ENCODE assay signal across 28 cellular contexts in the genomic region with DNA sequence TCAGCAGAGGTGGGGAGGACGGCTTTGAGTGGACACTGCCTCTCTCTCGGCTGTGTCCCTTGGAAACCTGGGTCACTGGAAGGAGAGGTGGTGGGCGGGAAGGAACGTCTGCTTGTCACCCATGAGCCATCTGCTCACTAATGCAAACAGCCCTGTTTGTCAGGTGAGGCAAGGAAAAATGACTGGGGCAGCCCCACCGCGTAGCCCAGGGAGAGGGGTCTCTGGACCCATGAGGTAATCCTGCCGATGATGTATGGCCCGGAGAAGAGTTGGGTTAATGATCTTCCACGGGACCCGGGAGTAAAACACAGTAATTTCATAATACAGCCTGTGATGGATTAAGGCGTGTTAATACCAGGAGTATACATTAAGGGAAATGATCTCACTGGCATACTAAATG.
"Had no signal": no experiment of that assay in that cellular context is flagged by ENCODE, and none has a peak within 500 bp of the region (broad histone marks: within the 10 kb centered on the region; RNA-seq: fewer than 3 reads in every experiment).

No MANE protein-coding gene starts in this region.

- FAIRE-seq: endometrium, endothelial cell of umbilical vein, frontal cortex had no signal

- DNase-seq: colonic mucosa; cortex of kidney; dermis blood vessel endothelial cell; dorsolateral prefrontal cortex; effector CD4-positive, alpha-beta T cell; effector CD8-positive, alpha-beta T cell; effector memory CD4-positive, alpha-beta T cell; effector memory CD8-positive, alpha-beta T cell; endodermal cell; erythroblast; esophagus squamous epithelium; foreskin fibroblast; foreskin keratinocyte; foreskin melanocyte; gastrocnemius medialis; glutamatergic neuron; head of caudate nucleus; heart left ventricle; heart right ventricle had no signal

- H2AFZ ChIP-seq: hepatocyte had no signal

- H3K4me1 ChIP-seq: colonic mucosa, esophagus muscularis mucosa, esophagus squamous epithelium, foreskin keratinocyte, gastrocnemius medialis, gastroesophageal sphincter, heart left ventricle, heart right ventricle had no signal

- H3K79me2 ChIP-seq: hepatocyte had no signal

- H3K27me3 ChIP-seq: colonic mucosa, foreskin keratinocyte, gastrocnemius medialis, hepatocyte had no signal

- H3K9me3 ChIP-seq: colonic mucosa, esophagus muscularis mucosa, esophagus squamous epithelium, gastrocnemius medialis, gastroesophageal sphincter, heart left ventricle, heart right ventricle had no signal

- H3K4me3 ChIP-seq: colonic mucosa, coronary artery, dorsolateral prefrontal cortex, esophagus muscularis mucosa, esophagus squamous epithelium, gastrocnemius medialis, gastroesophageal sphincter, heart left ventricle, heart right ventricle, hepatocyte had no signal

- H3K27ac ChIP-seq: colonic mucosa, coronary artery, dorsolateral prefrontal cortex, epithelial cell of prostate, esophagus muscularis mucosa, esophagus squamous epithelium, foreskin keratinocyte, gastrocnemius medialis, gastroesophageal sphincter, heart left ventricle, heart right ventricle, hepatocyte had no signal

- H3K4me2 ChIP-seq: hepatocyte had no signal

- H3K36me3 ChIP-seq: colonic mucosa, esophagus muscularis mucosa, esophagus squamous epithelium, gastrocnemius medialis, gastroesophageal sphincter, heart left ventricle, heart right ventricle had no signal

- ATAC-seq: effector memory CD8-positive, alpha-beta T cell; esophagus mucosa; foreskin keratinocyte; gastrocnemius medialis; gastroesophageal sphincter; heart left ventricle; heart right ventricle had no signal
